ENCODE assay signal across 8 cellular contexts in the genomic region with DNA sequence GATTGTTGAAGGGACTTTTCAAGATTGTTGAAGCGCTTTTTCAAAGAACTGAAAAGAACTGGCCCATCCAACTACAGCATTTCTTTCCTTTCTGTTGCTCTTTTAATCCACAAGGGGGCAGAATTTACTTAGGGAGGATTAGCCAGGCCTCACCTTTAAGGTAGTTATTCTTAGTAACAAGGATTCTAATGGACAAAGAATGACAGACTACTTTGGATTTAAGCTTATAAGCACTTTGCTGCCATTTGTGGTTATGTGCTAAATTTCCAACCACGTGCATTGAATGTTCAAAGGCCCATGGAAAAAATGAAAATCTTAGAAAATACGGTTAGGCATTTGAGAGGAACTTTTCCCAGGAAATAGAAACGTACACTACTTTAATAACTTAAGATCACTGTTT. TPM values are rescaled to one million over a fixed set of nuclear protein-coding genes. Genes with fewer than 3 reads are reported as not detected.
A peak's percentile ranks its signal among the peaks of the same experiment; 100 is the strongest.
DNase-seq lines count a peak whose midpoint lies in the region; ATAC-seq, FAIRE-seq and TF ChIP-seq lines count a peak whose summit lies in the region.

No MANE protein-coding gene starts in this region.

- no peak overlapping the region for H3T11ph ChIP-seq in H9 (ENCODE audit: low read length)

- no peak overlapping the region for H3K4me2 ChIP-seq in H9 (ENCODE audit: insufficient read depth, insufficient read length, low read length)

- no peak overlapping the region for H4K91ac ChIP-seq in H9 (ENCODE audit: insufficient read length, low read depth, low read length)

- no peak overlapping the region for H2BK120ac ChIP-seq in H9 (ENCODE audit: low read depth, low read length, poor library complexity, severe bottlenecking)

- H3K4me3 Mint-ChIP-seq in CD14-positive monocyte = no peak overlapping the region
- H3K4me3 Mint-ChIP-seq in H9 = no peak overlapping the region

- H3K79me2 ChIP-seq in H9 (ENCODE audit: insufficient read depth, low read length) = no peaks in the 10 kb centered on the region

- H3K36me3 ChIP-seq in breast epithelium = no peaks in the 10 kb centered on the region
- H3K36me3 ChIP-seq in kidney (ENCODE audit: control insufficient read depth in 1 of 2, insufficient read depth in 2 of 2, low read length in 2 of 2) = no peaks in the 10 kb centered on the region
- H3K36me3 ChIP-seq in thyroid gland = no peaks in the 10 kb centered on the region

- peaks cover 1% of the 10 kb centered on the region for H3K4me1 Mint-ChIP-seq in CD14-positive monocyte
- H3K4me1 Mint-ChIP-seq in H9 = 0 out of 4 replicates have a peak, but pooled peaks cover 2 to 7% of the 10 kb centered on the region in 2 experiments

- no peak overlapping the region for H3K27ac ChIP-seq in H9 (ENCODE audit: insufficient read length, low read depth, low read length)
- peak overlapping the region in 1 of 2 donors; percentile 31 for H3K27ac ChIP-seq in breast epithelium
- H3K27ac ChIP-seq in kidney (ENCODE audit: low read depth in 2 of 2, low read length in 2 of 2) = no peak overlapping the region
- no peak overlapping the region for H3K27ac ChIP-seq in thyroid gland

- H3K23me2 ChIP-seq in H9 (ENCODE audit: insufficient read length, low read depth, low read length, poor library complexity, severe bottlenecking) = no peaks in the 10 kb centered on the region

- no peak overlapping the region for H3K23ac ChIP-seq in H9 (ENCODE audit: insufficient read length, low read depth, low read length)

- no peak overlapping the region for H3K4ac ChIP-seq in H9 (ENCODE audit: low read depth, low read length)

- no peak overlapping the region for H2BK5ac ChIP-seq in H9 (ENCODE audit: insufficient read length, low read length)

- intact Hi-C loops in CD14-positive monocyte (cut with micrococcal nuclease) (loop anchor here in 1 of 2 donors (2.0 kb wide), 1 partner anchor 137 kb away; no protein-coding TSS in a partner anchor), breast epithelium (cut with DNase I; ENCODE audit: low total_unique reads) (no loop called here), kidney (cut with DNase I) (no loop called here), thyroid gland (cut with DNase I) (loop anchor here (5.0 kb wide), 1 partner anchor 136 kb away; no protein-coding TSS in a partner anchor)

- no peak overlapping the region for H4K8ac ChIP-seq in H9 (replicated peaks; ENCODE audit: insufficient read length, low read depth, low read length)

- H2AK5ac ChIP-seq in H9 (ENCODE audit: insufficient read length, low read length) = no peak overlapping the region

- H3K4me3 ChIP-seq in breast epithelium = no peak overlapping the region
- no peak overlapping the region for H3K4me3 ChIP-seq in kidney (ENCODE audit: low read length in 2 of 2)
- H3K4me3 ChIP-seq in thyroid gland (replicated peaks in 1 of 3) = no peak overlapping the region

- no peak overlapping the region for H4K5ac ChIP-seq in H9 (ENCODE audit: insufficient read length, low read depth, low read length)

- H2BK12ac ChIP-seq in H9 (ENCODE audit: insufficient read length, low read depth, low read length) = no peak overlapping the region

- peak; percentile 93 for FAIRE-seq in kidney (lab: Jason Lieb, UNC)

- DNase-seq in CD14-positive monocyte (ENCODE audit: low spot score) = no peak
- DNase-seq in H9 = no peak
- peak; percentile 84 for DNase-seq in NCI-H69 (lab: John Stamatoyannopoulos, UW)
- DNase-seq in breast epithelium (ENCODE audit: low spot score in 2 of 2) = no peak
- no peak for DNase-seq in kidney
- DNase-seq in thyroid gland = no peak

- no CpG with 5 or more reads among the region's 4 CpGs for WGBS in H9 (ENCODE audit: extremely low coverage, insufficient read length, low lambda C conversion rate)
- 65 to 70% methylated on average over 4 of the region's 4 CpGs for WGBS in thyroid gland, 2 donors

- H3K79me1 ChIP-seq in H9 (ENCODE audit: insufficient read depth, low read depth, low read length, poor library complexity, severe bottlenecking) = no peaks in the 10 kb centered on the region

- peak; percentile 84 for TF ChIP-seq CTCF in CD14-positive monocyte (IDR thresholded peaks at IDR 0.05)
- peak; percentile 88 for TF ChIP-seq CTCF in H9 (conservative IDR thresholded peaks at IDR 0.05)
- TF ChIP-seq CTCF in breast epithelium (IDR thresholded peaks at IDR 0.05) = peak; percentile 53 to 70 (median 69)
- TF ChIP-seq CTCF in kidney (IDR thresholded peaks at IDR 0.05; ENCODE audit: borderline replicate concordance, extremely low read depth, insufficient read depth) = peak; percentile 77
- peak; percentile 27 to 87 (median 72) for TF ChIP-seq CTCF in thyroid gland (IDR thresholded peaks at IDR 0.05)

- H3K9ac ChIP-seq in H9 (ENCODE audit: extremely low read depth, insufficient read length, low read length) (no peak overlapping the region), kidney (ENCODE audit: low read length in 2 of 2) (no peak overlapping the region)

- H3K27me3 ChIP-seq in H9 (ENCODE audit: insufficient read depth, low read length) = no peaks in the 10 kb centered on the region
- no peaks in the 10 kb centered on the region for H3K27me3 ChIP-seq in breast epithelium
- no peaks in the 10 kb centered on the region for H3K27me3 ChIP-seq in thyroid gland

- H2BK20ac ChIP-seq in H9 (ENCODE audit: low read depth, low read length, poor library complexity, severe bottlenecking) = no peak overlapping the region

- no peak for ATAC-seq in HG03469 (IDR thresholded peaks at IDR 0.05; ENCODE audit: unreplicated experiment)
- ATAC-seq in HG03457 (IDR thresholded peaks at IDR 0.05; ENCODE audit: unreplicated experiment) = no peak

- no peaks in the 10 kb centered on the region for H4K20me1 ChIP-seq in H9 (ENCODE audit: control insufficient read depth, insufficient read depth, insufficient read length)

- no peak for TF ChIP-seq POLR2A in breast epithelium (IDR thresholded peaks at IDR 0.05)
- TF ChIP-seq POLR2A in thyroid gland (IDR thresholded peaks at IDR 0.05) = no peak

- no peak overlapping the region for H2AFZ ChIP-seq in H9 (ENCODE audit: low read length)

- H3K9me3 ChIP-seq in H9 (ENCODE audit: control insufficient read depth, low read depth, low read length) = peaks cover 6% of the 10 kb centered on the region
- peaks cover 0 to 6% of the 10 kb centered on the region in 2 donors for H3K9me3 ChIP-seq in breast epithelium
- no peaks in the 10 kb centered on the region for H3K9me3 ChIP-seq in kidney (ENCODE audit: control insufficient read depth in 1 of 2, low read length in 2 of 2)
- H3K9me3 ChIP-seq in thyroid gland = no peaks in the 10 kb centered on the region

- no peaks in the 10 kb centered on the region for H3K36me3 Mint-ChIP-seq in CD14-positive monocyte
- H3K36me3 Mint-ChIP-seq in H9 (ENCODE audit: insufficient read depth in 1 of 3, low read depth in 3 of 3) = peaks cover 6 to 10% (median 7%) of the 10 kb centered on the region in 3 experiments

- no peak overlapping the region for H2BK15ac ChIP-seq in H9 (ENCODE audit: low read depth, low read length)

- H3K27ac Mint-ChIP-seq in CD14-positive monocyte (no peak overlapping the region), H9 (no peak overlapping the region)

- H3K18ac ChIP-seq in H9 (ENCODE audit: insufficient read length, low read depth, low read length) = no peak overlapping the region

- no peaks in the 10 kb centered on the region for H3K4me1 ChIP-seq in H9 (ENCODE audit: insufficient read depth, low read length)
- H3K4me1 ChIP-seq in breast epithelium = peaks cover 0 to 3% of the 10 kb centered on the region in 2 donors
- no peaks in the 10 kb centered on the region for H3K4me1 ChIP-seq in kidney (ENCODE audit: control insufficient read depth in 1 of 2, insufficient read depth in 1 of 2, low read depth in 1 of 2, low read length in 2 of 2)
- H3K4me1 ChIP-seq in thyroid gland = peaks cover 0 to 17% of the 10 kb centered on the region in 2 donors

- peaks cover 0 to 7% (median 4%) of the 10 kb centered on the region in 7 donors for H3K9me3 Mint-ChIP-seq in CD14-positive monocyte
- H3K9me3 Mint-ChIP-seq in H9 = peaks cover 5 to 7% of the 10 kb centered on the region in 2 experiments; a peak in 4 of 5 replicates

- H3K56ac ChIP-seq in H9 (ENCODE audit: insufficient read length, low read depth, low read length) = no peak overlapping the region

- H3K27me3 Mint-ChIP-seq in CD14-positive monocyte (ENCODE audit: low read depth in 3 of 3) (peaks cover 2 to 9% (median 5%) of the 10 kb centered on the region in 3 donors), H9 (ENCODE audit: low read depth) (no peaks in the 10 kb centered on the region)

- no peak overlapping the region for H3K14ac ChIP-seq in H9 (ENCODE audit: insufficient read depth, low read length)

RNA-seq across cellular contexts. Expression of gene HSPA8, which starts 49.5 kb away (rescaled TPM):
- polyA plus RNA-seq in CD14-positive monocyte = 100 to 1,000 TPM; 511 to 531 TPM
- total RNA-seq in H9 (2021) = 2,142 and 2,160 TPM in 2 replicates
- total RNA-seq in breast epithelium = 100 to 1,000 TPM; 691 to 851 (median 698) TPM
- total RNA-seq in kidney = 869 TPM
- 1,081 TPM for polyA plus RNA-seq in kidney (ENCODE audit: insufficient read depth, low read depth, low replicate concordance)
- 1,000 to 10,000 TPM in 1 of 4 donors, 100 to 1,000 TPM in 3; 641 to 1,030 (median 860) TPM for total RNA-seq in thyroid gland
